8 cellular contexts compared by ENCODE assay signal in genomic region chr12:9925746-9926393, GRCh38. TPM values are rescaled to one million over a fixed set of nuclear protein-coding genes. Genes with fewer than 3 reads are reported as not detected.
DNase-seq lines count a peak whose midpoint lies in the region; ATAC-seq and TF ChIP-seq lines count a peak whose summit lies in the region.

No MANE protein-coding gene starts in this region.

- no peaks in the 10 kb centered on the region for H3K36me3 Mint-ChIP-seq in activated naive CD4-positive, alpha-beta T cell treated with anti-CD3 and anti-CD28 coated beads for 36 hours (ENCODE audit: low read depth)
- H3K36me3 Mint-ChIP-seq in activated naive CD8-positive, alpha-beta T cell treated with anti-CD3 and anti-CD28 coated beads for 36 hours = no peaks in the 10 kb centered on the region

- H3K4me1 Mint-ChIP-seq in activated naive CD4-positive, alpha-beta T cell treated with anti-CD3 and anti-CD28 coated beads for 36 hours (ENCODE audit: low read depth) = peaks cover 21% of the 10 kb centered on the region
- peaks cover 22% of the 10 kb centered on the region for H3K4me1 Mint-ChIP-seq in activated naive CD8-positive, alpha-beta T cell treated with anti-CD3 and anti-CD28 coated beads for 36 hours

- H3K4me3 Mint-ChIP-seq in activated naive CD4-positive, alpha-beta T cell treated with anti-CD3 and anti-CD28 coated beads for 36 hours = peak overlapping the region; percentile 57
- peak overlapping the region; percentile 70 for H3K4me3 Mint-ChIP-seq in activated naive CD8-positive, alpha-beta T cell treated with anti-CD3 and anti-CD28 coated beads for 36 hours

- CTCF ChIA-PET in activated naive CD4-positive, alpha-beta T cell treated with anti-CD3 and anti-CD28 coated beads for 36 hours (lab: Charles Lee) = interaction anchor here (0.7 to 5.5 kb wide), 9 partner anchors 14 to 183 kb away, joined by 3 to 53 read pairs (median 4); no protein-coding TSS in a partner anchor

- no peaks in the 10 kb centered on the region for H3K9me3 Mint-ChIP-seq in activated naive CD4-positive, alpha-beta T cell treated with anti-CD3 and anti-CD28 coated beads for 36 hours
- H3K9me3 Mint-ChIP-seq in activated naive CD8-positive, alpha-beta T cell treated with anti-CD3 and anti-CD28 coated beads for 36 hours = no peaks in the 10 kb centered on the region

- ATAC-seq in left ventricle myocardium superior = peak; percentile 27
- no peak for ATAC-seq in HG03460 (IDR thresholded peaks at IDR 0.05; ENCODE audit: unreplicated experiment)

- H3K4me3 ChIP-seq in retinal pigment epithelial cell (ENCODE audit: low read length) = no peak overlapping the region

- DNase-seq in activated naive CD4-positive, alpha-beta T cell treated with anti-CD3 and anti-CD28 coated beads for 36 hours = peak; percentile 9
- DNase-seq in activated naive CD4-positive, alpha-beta T cell (lab: John Stamatoyannopoulos, UW) = no peak
- DNase-seq in NCI-H1105 (lab: John Stamatoyannopoulos, UW) = peak; percentile 34
- DNase-seq in activated naive CD8-positive, alpha-beta T cell treated with anti-CD3 and anti-CD28 coated beads for 36 hours = no peak
- no peak for DNase-seq in left ventricle myocardium superior
- DNase-seq in retinal pigment epithelial cell (ENCODE audit: low read depth) = peak; percentile 2
- no peak for DNase-seq in occipital lobe (lab: John Stamatoyannopoulos, UW)

- intact Hi-C loops in activated naive CD4-positive, alpha-beta T cell treated with anti-CD3 and anti-CD28 coated beads for 36 hours (cut with micrococcal nuclease) = loop anchor here (1.0 to 5.0 kb wide), 4 partner anchors 59 to 176 kb away; partner anchors contain the start of gene CLEC2B
- intact Hi-C loops in left ventricle myocardium superior (cut with micrococcal nuclease) = loop anchor here (2.0 to 10.0 kb wide), 2 partner anchors 111 to 175 kb away; no protein-coding TSS in a partner anchor

- H3K27me3 Mint-ChIP-seq in activated naive CD4-positive, alpha-beta T cell treated with anti-CD3 and anti-CD28 coated beads for 36 hours (ENCODE audit: low read depth) = peaks cover 2% of the 10 kb centered on the region
- peaks cover 7% of the 10 kb centered on the region for H3K27me3 Mint-ChIP-seq in activated naive CD8-positive, alpha-beta T cell treated with anti-CD3 and anti-CD28 coated beads for 36 hours

- TF ChIP-seq CTCF in retinal pigment epithelial cell (conservative IDR thresholded peaks at IDR 0.05; ENCODE audit: low read depth, low read length) = peak; percentile 54

- H3K27ac Mint-ChIP-seq in activated naive CD4-positive, alpha-beta T cell treated with anti-CD3 and anti-CD28 coated beads for 36 hours = peak overlapping the region; percentile 66
- peak overlapping the region; percentile 78 for H3K27ac Mint-ChIP-seq in activated naive CD8-positive, alpha-beta T cell treated with anti-CD3 and anti-CD28 coated beads for 36 hours

RNA-seq across cellular contexts. Expression of gene CLEC2A, which starts 6.3 kb away (rescaled TPM):
- total RNA-seq in activated naive CD4-positive, alpha-beta T cell treated with anti-CD3 and anti-CD28 coated beads for 36 hours = not detected
- not detected for total RNA-seq in activated naive CD8-positive, alpha-beta T cell treated with anti-CD3 and anti-CD28 coated beads for 36 hours
- total RNA-seq in left ventricle myocardium superior (not detected), occipital lobe (not detected)

RNA-seq across cellular contexts. Expression of gene KLRF2, which starts 44.6 kb away (rescaled TPM):
- total RNA-seq in activated naive CD4-positive, alpha-beta T cell treated with anti-CD3 and anti-CD28 coated beads for 36 hours = not detected
- not detected for total RNA-seq in activated naive CD8-positive, alpha-beta T cell treated with anti-CD3 and anti-CD28 coated beads for 36 hours
- not detected for total RNA-seq in left ventricle myocardium superior
- total RNA-seq in occipital lobe = not detected

RNA-seq across cellular contexts. Expression of gene CLEC12A, which starts 45.3 kb away (rescaled TPM):
- total RNA-seq in activated naive CD4-positive, alpha-beta T cell treated with anti-CD3 and anti-CD28 coated beads for 36 hours = not detected
- under 1 TPM; 0.14 TPM for total RNA-seq in activated naive CD8-positive, alpha-beta T cell treated with anti-CD3 and anti-CD28 coated beads for 36 hours
- total RNA-seq in left ventricle myocardium superior = 4.9 TPM
- total RNA-seq in occipital lobe = not detected

RNA-seq across cellular contexts. Expression of gene CLEC2B, which starts 56.7 kb away (rescaled TPM):
- total RNA-seq in activated naive CD4-positive, alpha-beta T cell treated with anti-CD3 and anti-CD28 coated beads for 36 hours = 10 to 100 TPM; 30.3 to 30.7 TPM
- total RNA-seq in activated naive CD8-positive, alpha-beta T cell treated with anti-CD3 and anti-CD28 coated beads for 36 hours = 10 to 100 TPM; 21.1 to 25.6 TPM
- 3.7 TPM for total RNA-seq in left ventricle myocardium superior
- 2.7 TPM for total RNA-seq in occipital lobe

Comparison
In these comparisons a context has a peak if more than half of its experiments do, and no peak if none do; other contexts are left out.
1. DNase-seq: peak in activated naive CD4-positive, alpha-beta T cell treated with anti-CD3 and anti-CD28 coated beads for 36 hours (single experiment), NCI-H1105 (single experiment) and retinal pigment epithelial cell (single experiment); none in activated naive CD4-positive, alpha-beta T cell (0 of 4), activated naive CD8-positive, alpha-beta T cell treated with anti-CD3 and anti-CD28 coated beads for 36 hours (single experiment), left ventricle myocardium superior (single experiment) and occipital lobe (single experiment).